ENCODE assay signal across 15 cellular contexts in the genomic region with DNA sequence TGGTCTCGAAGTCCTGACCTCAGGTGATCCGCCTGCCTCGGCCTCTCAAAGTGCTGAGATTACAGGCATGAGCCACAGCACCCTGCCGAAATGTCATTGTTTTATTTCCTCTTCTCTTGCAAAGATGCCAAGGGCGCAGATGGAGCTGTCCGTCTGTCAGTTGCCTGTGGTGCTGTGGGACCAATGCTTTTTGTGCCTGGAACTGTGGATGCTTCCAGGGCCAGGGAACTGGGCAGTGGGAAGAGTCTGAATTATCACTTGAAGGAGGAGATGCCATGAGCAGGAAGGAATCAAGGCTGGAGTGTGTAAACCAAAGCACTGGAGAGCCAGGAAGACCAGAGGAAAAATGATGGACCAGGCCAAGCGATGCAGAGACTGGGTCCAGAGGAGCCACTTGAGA.
DNase-seq lines count a peak whose midpoint lies in the region; ATAC-seq and TF ChIP-seq lines count a peak whose summit lies in the region.
"Had no signal": no experiment of that assay in that cellular context is flagged by ENCODE, and none has a peak within 500 bp of the region (broad histone marks: within the 10 kb centered on the region; RNA-seq: fewer than 3 reads in every experiment).

No MANE protein-coding gene starts in this region.

- TF ChIP-seq CTCF in WTC11 (IDR thresholded peaks at IDR 0.05) = no peak
- TF ChIP-seq CTCF in neural crest cell (conservative IDR thresholded peaks at IDR 0.05) = no peak
- TF ChIP-seq CTCF in stomach (IDR thresholded peaks at IDR 0.05) = no peak
- no peak for TF ChIP-seq CTCF in suprapubic skin (IDR thresholded peaks at IDR 0.05)

- H3K36me3 ChIP-seq in stomach (no peaks in the 10 kb centered on the region), suprapubic skin (no peaks in the 10 kb centered on the region)

- no peak for ATAC-seq in WTC11

- POLR2A ChIA-PET in WTC11 (lab: Charles Lee) = interaction anchor here (0.5 kb wide), 1 partner anchor 325 kb away, joined by 3 read pairs; no protein-coding TSS in a partner anchor

- no peak for TF ChIP-seq POLR2A in stomach (IDR thresholded peaks at IDR 0.05)
- TF ChIP-seq POLR2A in suprapubic skin (IDR thresholded peaks at IDR 0.05) = no peak

- DNase-seq in G401 (ENCODE audit: low spot score) (peak; percentile 96), WTC11 (ENCODE audit: low spot score) (no peak), cerebellum (ENCODE audit: low spot score) (peak; percentile 87), neural crest cell (ENCODE audit: low read depth, low spot score) (no peak), stomach (no peak), suprapubic skin (ENCODE audit: low spot score in 2 of 2) (no peak)
- DNase-seq: Calu3; CD4-positive, alpha-beta memory T cell; COR-L47; DMS79; EL; GF-D8; GM23248; H7; HCEC 1CT had no signal

- in situ Hi-C loops in G401 (cut with HindIII; ENCODE audit: low sequenced_read_pairs) = no loop called here

- 89 to 96% (median 94%) methylated on average over 7 of the region's 7 CpGs for WGBS in stomach, 5 donors
- 98% methylated on average over 7 of the region's 7 CpGs for WGBS in suprapubic skin

- TF ChIP-seq EP300 in stomach (IDR thresholded peaks at IDR 0.05) (no peak), suprapubic skin (IDR thresholded peaks at IDR 0.05) (no peak)

- H3K27ac ChIP-seq in stomach (no peak overlapping the region), suprapubic skin (no peak overlapping the region)
- H3K27ac ChIP-seq: GM23248 had no signal

- H3K9me3 Mint-ChIP-seq in WTC11 (peaks cover 24% of the 10 kb centered on the region), neural crest cell (peaks cover 11% of the 10 kb centered on the region)

- H3K4me1 ChIP-seq in stomach (no peaks in the 10 kb centered on the region), suprapubic skin (no peaks in the 10 kb centered on the region)

- peaks cover 0 to 12% (median 6%) of the 10 kb centered on the region in 4 donors for H3K9me3 ChIP-seq in stomach
- H3K9me3 ChIP-seq in suprapubic skin = peaks cover 4% of the 10 kb centered on the region

- H3K4me1 Mint-ChIP-seq in WTC11 (peaks cover 6% of the 10 kb centered on the region), neural crest cell (peaks cover 8% of the 10 kb centered on the region)
- H3K4me1 Mint-ChIP-seq: CD4-positive, alpha-beta memory T cell had no signal

- H3K27me3 ChIP-seq in stomach = no peaks in the 10 kb centered on the region
- no peaks in the 10 kb centered on the region for H3K27me3 ChIP-seq in suprapubic skin

- H3K27ac Mint-ChIP-seq in WTC11 = peak overlapping the region; percentile 52; the same call in 1 of the 2 replicates
- H3K27ac Mint-ChIP-seq in neural crest cell (ENCODE audit: unreplicated experiment) = peak overlapping the region; percentile 78
- H3K27ac Mint-ChIP-seq: CD4-positive, alpha-beta memory T cell had no signal

- CTCF ChIA-PET in WTC11 (lab: Charles Lee) = interaction anchor here (0.5 kb wide), 1 partner anchor 124 kb away, joined by 3 read pairs; no protein-coding TSS in a partner anchor

- H3K4me3 Mint-ChIP-seq in WTC11 (no peak overlapping the region), neural crest cell (no peak overlapping the region)
- H3K4me3 Mint-ChIP-seq: CD4-positive, alpha-beta memory T cell had no signal

- H3K36me3 Mint-ChIP-seq in WTC11 = peaks cover 47% of the 10 kb centered on the region
- H3K36me3 Mint-ChIP-seq in neural crest cell (ENCODE audit: low read depth) = peaks cover 11% of the 10 kb centered on the region
- H3K36me3 Mint-ChIP-seq: CD4-positive, alpha-beta memory T cell had no signal

- intact Hi-C loops in stomach (cut with DNase I; ENCODE audit: low total_unique reads) = no loop called here

- H3K4me3 ChIP-seq in stomach (no peak overlapping the region), suprapubic skin (no peak overlapping the region)
- H3K4me3 ChIP-seq: GM23248 had no signal

- H3K27me3 Mint-ChIP-seq in WTC11 (ENCODE audit: low read depth) (no peaks in the 10 kb centered on the region), neural crest cell (ENCODE audit: low read depth) (no peaks in the 10 kb centered on the region)
- H3K27me3 Mint-ChIP-seq: CD4-positive, alpha-beta memory T cell had no signal

TF ChIP-seq in WTC11, 78 proteins besides CTCF, POLR2A, EP300 and RAD21:
- no peak for TF ChIP-seq SOX15 (CRISPR knock-in tag; IDR thresholded peaks at IDR 0.05)
- no peak for TF ChIP-seq IRF2 (CRISPR knock-in tag; IDR thresholded peaks at IDR 0.05; ENCODE audit: borderline replicate concordance, low read depth)
- no peak for TF ChIP-seq NR3C1 (CRISPR knock-in tag; conservative IDR thresholded peaks at IDR 0.05; ENCODE audit: low read depth)
- TF ChIP-seq KAT7 (CRISPR knock-in tag; IDR thresholded peaks at IDR 0.05; ENCODE audit: borderline replicate concordance) = no peak
- no peak for TF ChIP-seq JAZF1 (CRISPR knock-in tag; IDR thresholded peaks at IDR 0.05)
- no peak for TF ChIP-seq NR1H2 (CRISPR knock-in tag; IDR thresholded peaks at IDR 0.05)
- TF ChIP-seq, protein P1, sequence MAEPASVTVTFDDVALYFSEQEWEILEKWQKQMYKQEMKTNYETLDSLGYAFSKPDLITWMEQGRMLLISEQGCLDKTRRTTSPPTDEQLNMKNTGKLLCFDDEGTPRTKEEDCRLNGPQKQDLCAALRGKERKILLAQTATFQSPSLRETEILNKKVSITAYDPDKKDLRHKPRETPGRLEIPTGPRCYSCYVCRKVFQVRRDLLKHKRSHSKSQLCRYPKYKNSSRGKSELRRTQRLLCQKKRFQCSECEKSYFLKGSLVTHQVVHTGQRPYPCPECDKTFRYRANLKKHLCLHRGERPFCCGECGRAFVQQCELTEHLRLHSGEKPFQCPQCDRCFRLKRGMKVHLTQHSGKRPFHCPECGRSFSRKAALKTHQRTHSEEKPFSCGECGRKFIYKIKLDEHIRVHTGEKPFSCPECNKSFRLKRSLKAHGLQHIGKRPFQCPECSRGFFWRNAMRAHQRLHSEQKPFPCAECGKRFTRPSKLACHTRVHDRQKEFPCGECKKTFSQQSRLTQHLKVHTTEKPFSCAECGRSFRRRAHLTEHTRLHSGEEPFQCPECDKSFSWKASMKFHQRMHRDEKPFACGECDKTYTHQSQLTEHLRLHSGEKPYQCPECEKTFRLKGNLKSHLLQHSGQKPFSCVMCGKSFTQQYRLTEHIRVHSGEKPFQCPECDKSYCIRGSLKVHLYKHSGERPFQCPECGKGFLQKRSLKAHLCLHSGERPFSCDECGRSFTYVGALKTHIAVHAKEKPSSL (CRISPR knock-in tag; conservative IDR thresholded peaks at IDR 0.05) = no peak
- TF ChIP-seq E2F1 (CRISPR knock-in tag; IDR thresholded peaks at IDR 0.05) = no peak
- TF ChIP-seq, protein P2, sequence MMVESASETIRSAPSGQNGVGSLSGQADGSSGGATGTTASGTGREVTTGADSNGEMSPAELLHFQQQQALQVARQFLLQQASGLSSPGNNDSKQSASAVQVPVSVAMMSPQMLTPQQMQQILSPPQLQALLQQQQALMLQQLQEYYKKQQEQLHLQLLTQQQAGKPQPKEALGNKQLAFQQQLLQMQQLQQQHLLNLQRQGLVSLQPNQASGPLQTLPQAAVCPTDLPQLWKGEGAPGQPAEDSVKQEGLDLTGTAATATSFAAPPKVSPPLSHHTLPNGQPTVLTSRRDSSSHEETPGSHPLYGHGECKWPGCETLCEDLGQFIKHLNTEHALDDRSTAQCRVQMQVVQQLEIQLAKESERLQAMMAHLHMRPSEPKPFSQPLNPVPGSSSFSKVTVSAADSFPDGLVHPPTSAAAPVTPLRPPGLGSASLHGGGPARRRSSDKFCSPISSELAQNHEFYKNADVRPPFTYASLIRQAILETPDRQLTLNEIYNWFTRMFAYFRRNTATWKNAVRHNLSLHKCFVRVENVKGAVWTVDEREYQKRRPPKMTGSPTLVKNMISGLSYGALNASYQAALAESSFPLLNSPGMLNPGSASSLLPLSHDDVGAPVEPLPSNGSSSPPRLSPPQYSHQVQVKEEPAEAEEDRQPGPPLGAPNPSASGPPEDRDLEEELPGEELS (CRISPR knock-in tag; IDR thresholded peaks at IDR 0.05) = no peak
- TF ChIP-seq, protein P3, sequence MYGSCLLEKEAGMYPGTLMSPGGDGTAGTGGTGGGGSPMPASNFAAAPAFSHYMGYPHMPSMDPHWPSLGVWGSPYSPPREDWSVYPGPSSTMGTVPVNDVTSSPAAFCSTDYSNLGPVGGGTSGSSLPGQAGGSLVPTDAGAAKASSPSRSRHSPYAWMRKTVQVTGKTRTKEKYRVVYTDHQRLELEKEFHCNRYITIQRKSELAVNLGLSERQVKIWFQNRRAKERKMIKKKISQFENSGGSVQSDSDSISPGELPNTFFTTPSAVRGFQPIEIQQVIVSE (CRISPR knock-in tag; IDR thresholded peaks at IDR 0.05; ENCODE audit: borderline replicate concordance) = no peak
- TF ChIP-seq CREM (CRISPR knock-in tag; IDR thresholded peaks at IDR 0.05) = no peak
- no peak for TF ChIP-seq SMAD4 (CRISPR knock-in tag; IDR thresholded peaks at IDR 0.05)

Comparison
In these comparisons a context has a peak if more than half of its experiments do, and no peak if none do; other contexts are left out.
1. DNase-seq: peak in G401 (single experiment) and cerebellum (single experiment); none in WTC11 (single experiment), neural crest cell (single experiment), stomach (single experiment) and suprapubic skin (0 of 2).